8 cellular contexts compared by ENCODE assay signal in the genomic region with DNA sequence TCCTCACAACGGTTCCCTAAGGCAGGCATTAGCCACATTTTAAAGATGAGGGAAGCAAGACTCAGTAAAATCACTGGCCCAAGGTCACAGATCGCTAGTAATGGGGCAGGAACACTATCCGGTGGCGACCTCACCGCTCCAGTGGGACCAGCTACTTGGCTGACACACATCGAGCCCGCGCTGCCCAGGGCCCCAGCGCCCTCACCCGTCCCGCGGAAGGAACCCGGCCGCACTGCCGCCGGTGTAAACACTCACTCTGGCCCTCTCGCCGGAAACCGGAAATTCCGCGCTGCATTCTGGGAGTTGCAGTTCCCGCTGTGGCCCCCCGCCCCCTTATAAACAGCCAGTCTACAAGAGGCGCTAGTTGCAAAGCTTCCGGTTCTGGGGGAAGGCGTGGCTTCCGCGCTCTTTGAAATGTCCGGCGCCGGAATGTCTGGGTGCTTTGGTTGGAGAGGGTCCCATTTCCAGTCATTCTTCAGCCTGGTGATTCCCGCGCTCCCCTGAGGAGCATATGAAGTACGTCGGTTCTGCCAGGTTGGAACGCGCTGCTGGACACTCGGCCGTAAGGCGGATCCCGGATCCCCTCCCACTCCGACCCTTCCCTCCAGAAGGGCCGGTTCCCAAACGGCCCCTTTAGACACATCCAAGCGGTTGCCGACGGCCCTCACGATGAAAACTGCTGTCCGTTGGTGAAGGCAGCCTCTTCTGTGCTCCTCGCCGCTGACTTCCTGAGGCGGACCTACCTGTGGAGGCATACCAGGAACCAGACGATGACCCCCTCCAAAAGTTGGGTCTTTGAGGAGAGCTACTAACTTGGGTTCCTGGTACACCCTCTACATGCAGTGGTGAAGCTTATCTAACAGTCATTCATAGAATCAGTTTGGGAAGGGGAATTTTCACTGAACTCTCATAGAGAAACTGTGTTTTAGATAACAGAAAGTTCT. TPM values are rescaled to one million over a fixed set of nuclear protein-coding genes. Genes with fewer than 3 reads are reported as not detected.
DNase-seq lines count a peak whose midpoint lies in the region; ATAC-seq and TF ChIP-seq lines count a peak whose summit lies in the region.

A gene with protein sequence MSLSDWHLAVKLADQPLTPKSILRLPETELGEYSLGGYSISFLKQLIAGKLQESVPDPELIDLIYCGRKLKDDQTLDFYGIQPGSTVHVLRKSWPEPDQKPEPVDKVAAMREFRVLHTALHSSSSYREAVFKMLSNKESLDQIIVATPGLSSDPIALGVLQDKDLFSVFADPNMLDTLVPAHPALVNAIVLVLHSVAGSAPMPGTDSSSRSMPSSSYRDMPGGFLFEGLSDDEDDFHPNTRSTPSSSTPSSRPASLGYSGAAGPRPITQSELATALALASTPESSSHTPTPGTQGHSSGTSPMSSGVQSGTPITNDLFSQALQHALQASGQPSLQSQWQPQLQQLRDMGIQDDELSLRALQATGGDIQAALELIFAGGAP (minus strand): TSS at position 258 of the 944 bp plus-strand sequence. CDS start 2,293 bp downstream, outside the sequence.

- peak; percentile 85 for ATAC-seq in HG02763 (IDR thresholded peaks at IDR 0.05; ENCODE audit: unreplicated experiment)

- H2BK120ac ChIP-seq in trophoblast cell (ENCODE audit: insufficient read depth, low read length, poor library complexity) = peak within 1 kb of the TSS; percentile 77

- TF ChIP-seq CTCF in GM12874 (IDR thresholded peaks at IDR 0.05; ENCODE audit: insufficient read depth, low read depth, low read length) (peak; percentile 13; the same call in 1 of the 2 replicates), cardiac muscle cell (IDR thresholded peaks at IDR 0.05; ENCODE audit: low read depth, low read length) (peak; percentile 35), transverse colon (IDR thresholded peaks at IDR 0.05) (peak in 2 of 5 experiments; percentile 13 to 21)

- H2BK12ac ChIP-seq in trophoblast cell (ENCODE audit: low read length) = peak within 1 kb of the TSS; percentile 12

- peak within 1 kb of the TSS; percentile 99 for H3K4me3 ChIP-seq in adipocyte (ENCODE audit: low read length)
- peak within 1 kb of the TSS; percentile 74 for H3K4me3 ChIP-seq in cardiac muscle cell
- H3K4me3 ChIP-seq in trophoblast cell (ENCODE audit: low read depth, low read length) = peak within 1 kb of the TSS; percentile 86
- H3K4me3 ChIP-seq in transverse colon = peak within 1 kb of the TSS; percentile 69 to 82 (median 73)

- no peaks in the 10 kb centered on the region for H3K9me3 ChIP-seq in adipocyte (ENCODE audit: control insufficient read depth, low read length)
- no peaks in the 10 kb centered on the region for H3K9me3 ChIP-seq in cardiac muscle cell (ENCODE audit: low read depth)
- no peaks in the 10 kb centered on the region for H3K9me3 ChIP-seq in trophoblast cell (ENCODE audit: insufficient read depth, low read depth, low read length)
- no peaks in the 10 kb centered on the region for H3K9me3 ChIP-seq in transverse colon

- no peak for TF ChIP-seq EP300 in transverse colon (IDR thresholded peaks at IDR 0.05; ENCODE audit: low read depth)

- intact Hi-C loops in transverse colon (cut with DNase I; ENCODE audit: low total_unique reads) = no loop called here

- H3K27me3 ChIP-seq in adipocyte (replicated peaks; ENCODE audit: control insufficient read depth, insufficient read depth, low read length) (no peaks in the 10 kb centered on the region), cardiac muscle cell (no peaks in the 10 kb centered on the region), trophoblast cell (ENCODE audit: insufficient read depth, low read length) (no peaks in the 10 kb centered on the region), transverse colon (no peaks in the 10 kb centered on the region)

- H3K9ac ChIP-seq in adipocyte (ENCODE audit: low read length) (peak within 1 kb of the TSS; percentile 94), trophoblast cell (ENCODE audit: low read length) (peak within 1 kb of the TSS; percentile 88)

- in situ Hi-C loops in transverse colon (cut with MboI; ENCODE audit: low pct_ligation_motif_present in 1 of 4, low pct_unique_long_range_greater_than_20kb in 1 of 4, low sequenced_read_pairs in 3 of 4) = no loop called here

- peak within 1 kb of the TSS; percentile 97 for H3K27ac ChIP-seq in cardiac muscle cell
- peak within 1 kb of the TSS; percentile 95 for H3K27ac ChIP-seq in trophoblast cell (ENCODE audit: low read depth, low read length)
- peak within 1 kb of the TSS; percentile 78 to 90 (median 84) for H3K27ac ChIP-seq in transverse colon

- peak within 1 kb of the TSS; percentile 86 for H3K18ac ChIP-seq in trophoblast cell (ENCODE audit: low read length)

- DNase-seq in NCI-H1436 (lab: John Stamatoyannopoulos, UW) (peak; percentile 93), T follicular helper cell (ENCODE audit: low read depth) (peak; percentile 94), adipocyte (ENCODE audit: low read depth) (peak; percentile 99), cardiac muscle cell (ENCODE audit: low read depth in 1 of 2, low spot score in 1 of 2) (peak; percentile 97 to 99), trophoblast cell (peak; percentile 97 to 98), transverse colon (peak; percentile 99)

- H3K79me1 ChIP-seq in trophoblast cell (ENCODE audit: low read length) = peaks cover 6% of the 10 kb centered on the region

- H4K12ac ChIP-seq in trophoblast cell (ENCODE audit: low read depth, low read length) = peak within 1 kb of the TSS; percentile 84

- H3K4me2 ChIP-seq in trophoblast cell (ENCODE audit: low read length) = peak within 1 kb of the TSS; percentile 91

- peak within 1 kb of the TSS; percentile 87 for H4K91ac ChIP-seq in trophoblast cell (ENCODE audit: low read depth, low read length)

- peak within 1 kb of the TSS; percentile 78 for H3K14ac ChIP-seq in trophoblast cell (ENCODE audit: low read length)

- H3K4me1 ChIP-seq in adipocyte (ENCODE audit: control insufficient read depth, insufficient read depth, low read length) = peaks cover 12% of the 10 kb centered on the region
- peaks cover 13% of the 10 kb centered on the region for H3K4me1 ChIP-seq in cardiac muscle cell (ENCODE audit: low read depth)
- peaks cover 0 to 3% of the 10 kb centered on the region in 2 experiments for H3K4me1 ChIP-seq in trophoblast cell (ENCODE audit: control insufficient read depth in 1 of 2, insufficient read depth in 2 of 2, low read length in 2 of 2)
- H3K4me1 ChIP-seq in transverse colon = peaks cover 6 to 22% (median 13%) of the 10 kb centered on the region in 4 donors

- H3K36me3 ChIP-seq in adipocyte (ENCODE audit: control insufficient read depth, insufficient read depth, low read length, severe bottlenecking) (peaks cover 4% of the 10 kb centered on the region), cardiac muscle cell (peaks cover 9% of the 10 kb centered on the region), trophoblast cell (ENCODE audit: control insufficient read depth in 1 of 2, insufficient read depth in 2 of 2, low read length in 2 of 2) (peaks cover 5 to 7% of the 10 kb centered on the region in 2 experiments), transverse colon (peaks cover 0 to 16% (median 5%) of the 10 kb centered on the region in 4 donors)

- H3K4ac ChIP-seq in trophoblast cell (ENCODE audit: low read depth, low read length) = peak within 1 kb of the TSS; percentile 73

- peaks cover 5% of the 10 kb centered on the region for H3K79me2 ChIP-seq in trophoblast cell (ENCODE audit: control insufficient read depth, insufficient read depth, low read length, poor library complexity)

- no peak within 1 kb of the TSS for H2AK5ac ChIP-seq in trophoblast cell (ENCODE audit: low read length)

- no peak within 1 kb of the TSS for H3K23ac ChIP-seq in trophoblast cell (ENCODE audit: low read length)

- peak; percentile 90 for TF ChIP-seq POLR2A in transverse colon (IDR thresholded peaks at IDR 0.05)

- no CpG with 5 or more reads among the region's 53 CpGs for WGBS in trophoblast cell (ENCODE audit: extremely low coverage, insufficient coverage, insufficient read length)
- 0% methylated on average over 26 of the region's 53 CpGs; no CpG with 5 or more reads in 1 of the 2 donors for WGBS in transverse colon (ENCODE audit: low coverage in 1 of 2), 2 donors

- H4K8ac ChIP-seq in trophoblast cell (ENCODE audit: low read depth, low read length) = peak within 1 kb of the TSS; percentile 93

- peak within 1 kb of the TSS; percentile 90 for H2BK5ac ChIP-seq in trophoblast cell (ENCODE audit: low read depth, low read length, poor library complexity)

- H2AFZ ChIP-seq in trophoblast cell (ENCODE audit: insufficient read depth, low read length, poor library complexity) = peak within 1 kb of the TSS; percentile 80

RNA-seq across cellular contexts. Expression of the gene that starts here (rescaled TPM):
- 74.3 and 88.4 TPM in 2 replicates for total RNA-seq in cardiac muscle cell
- 130 and 135 TPM in 2 replicates for polyA plus RNA-seq in cardiac muscle cell
- 34.6 and 35.4 TPM in 2 replicates for polyA plus RNA-seq in trophoblast cell (2013)
- total RNA-seq in transverse colon = 100 to 1,000 TPM in 1 of 4 donors, 10 to 100 TPM in 2, 1 to 10 TPM in 1; 4.0 to 157 (median 42.3) TPM

Comparison
In these comparisons a context has a peak if more than half of its experiments do, and no peak if none do; other contexts are left out.
1. Peak in every context shown above with its lines: DNase-seq, ATAC-seq, H3K4me3 ChIP-seq and H3K27ac ChIP-seq.